Comparison of ENCODE assay signal across 8 cellular contexts in the genomic region with DNA sequence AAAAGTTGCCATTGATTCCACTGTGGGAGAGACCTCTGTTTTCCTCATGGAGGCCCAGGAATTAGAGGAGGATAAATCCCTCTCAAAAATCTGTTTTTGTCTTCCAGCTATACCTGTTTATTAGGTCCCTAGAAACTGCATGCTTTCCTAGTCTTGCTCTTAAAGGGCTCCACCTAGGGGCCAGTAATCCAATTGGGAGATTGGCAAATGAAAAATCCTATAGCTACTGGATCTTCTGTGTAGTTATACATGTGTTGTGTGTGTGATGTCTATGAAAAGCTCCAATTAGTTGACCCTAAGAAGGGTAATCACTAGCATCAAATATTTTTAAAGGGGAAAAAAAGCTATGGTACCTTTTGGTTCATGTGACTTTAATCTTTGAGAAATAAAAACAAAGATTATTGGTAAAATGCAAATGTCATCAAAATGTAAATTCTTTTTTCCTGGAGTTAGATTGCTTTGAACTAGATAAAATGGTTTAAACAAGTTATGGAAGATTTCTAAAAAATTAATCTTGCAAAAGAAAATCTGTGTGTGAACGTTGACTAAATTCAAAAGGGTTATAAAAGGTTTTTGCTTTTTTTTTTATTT.
DNase-seq lines count a peak whose midpoint lies in the region; ATAC-seq, FAIRE-seq and TF ChIP-seq lines count a peak whose summit lies in the region.

No MANE protein-coding gene starts in this region.

- H3K36me3 ChIP-seq in NT2/D1 (ENCODE audit: insufficient read depth, insufficient read length, low read length) (no peaks in the 10 kb centered on the region), endothelial cell of umbilical vein (ENCODE audit: control insufficient read depth in 2 of 2, extremely low read depth in 1 of 2, insufficient read depth in 2 of 2, low read length in 2 of 2) (no peaks in the 10 kb centered on the region), pancreas (no peaks in the 10 kb centered on the region)

- H3K9ac ChIP-seq in NT2/D1 (ENCODE audit: insufficient read length, low read depth), result no peak overlapping the region
- no peak overlapping the region for H3K9ac ChIP-seq in endothelial cell of umbilical vein (replicated peaks; ENCODE audit: extremely low read depth, insufficient read depth, low read length)

- no peaks in the 10 kb centered on the region for H4K20me1 ChIP-seq in endothelial cell of umbilical vein (replicated peaks; ENCODE audit: control insufficient read depth, extremely low read depth, insufficient read depth, low read length)

- TF ChIP-seq POLR2A in endothelial cell of umbilical vein (IDR thresholded peaks at IDR 0.05; ENCODE audit: low read depth, low read length), result no peak

- intact Hi-C loops in endothelial cell of umbilical vein (cut with micrococcal nuclease), result loop anchor here (1.0 to 2.0 kb wide), 3 partner anchors 20 to 493 kb away; no protein-coding TSS in a partner anchor
- intact Hi-C loops in pancreas (cut with DNase I), result no loop called here

- no peak for FAIRE-seq in endothelial cell of umbilical vein (lab: Jason Lieb, UNC)
- peak; percentile 79 for FAIRE-seq in pancreas (lab: Jason Lieb, UNC)

- in situ Hi-C loops in GM13976 (cut with MboI; ENCODE audit: low sequenced_read_pairs, unreplicated experiment), result no loop called here

- no TSS peak for BruUV-seq in endothelial cell of umbilical vein (replicated peaks; lab: Mats Ljungman, UMichigan)

- H3K79me2 ChIP-seq in endothelial cell of umbilical vein (ENCODE audit: control insufficient read depth, insufficient read depth, low read length), result no peaks in the 10 kb centered on the region

- 74 to 76% methylated on average over 1 of the region's 1 CpG for WGBS in pancreas, 2 donors

- dilution Hi-C loops in endothelial cell of umbilical vein (cut with MboI; ENCODE audit: extremely low pct_ligation_motif_present, low sequenced_read_pairs), result no loop called here

- H3K9me1 ChIP-seq in endothelial cell of umbilical vein (replicated peaks; ENCODE audit: control insufficient read depth, extremely low read depth, insufficient read depth, low read length), result no peaks in the 10 kb centered on the region

- DNase-seq in AG04449 (ENCODE audit: low read depth, low spot score), result no peak
- DNase-seq in GM13976 (ENCODE audit: low spot score), result no peak
- DNase-seq in NT2/D1 (ENCODE audit: low read depth, low spot score), result peak; percentile 8
- peak; percentile 52 for DNase-seq in endothelial cell of umbilical vein (ENCODE audit: low read depth, low spot score)
- no peak for DNase-seq in pancreas
- no peak for DNase-seq in activated T-cell treated with anti-CD3 and anti-CD28 coated beads, Interleukin-2, amount 50 U/mL, for 48 hours

- H2AFZ ChIP-seq in endothelial cell of umbilical vein (ENCODE audit: low read depth, low read length), result no peak overlapping the region

- no peak overlapping the region for H3K4me3 ChIP-seq in AG04449 (ENCODE audit: low read depth, low read length)
- no peak overlapping the region for H3K4me3 ChIP-seq in NT2/D1 (ENCODE audit: insufficient read length, low read depth)
- no peak overlapping the region for H3K4me3 ChIP-seq in endothelial cell of umbilical vein (replicated peaks in 1 of 3; ENCODE audit: insufficient read depth in 1 of 3, low read depth in 1 of 3, low read length in 3 of 3)
- H3K4me3 ChIP-seq in pancreas, result no peak overlapping the region

- peak; percentile 67 to 85 (median 82) for ATAC-seq in pancreas
- no peak for ATAC-seq in HG02588 (IDR thresholded peaks at IDR 0.05; ENCODE audit: unreplicated experiment)
- no peak for ATAC-seq in GM19328 (IDR thresholded peaks at IDR 0.05; ENCODE audit: unreplicated experiment)

- CTCF ChIA-PET in AG04449 (lab: Yijun Ruan, JAX) (interaction anchor here (0.7 to 9.1 kb wide), 31 partner anchors 8 to 493 kb away, joined by 3 to 152 read pairs (median 8); a partner anchor contains a TSS), endothelial cell of umbilical vein (lab: Charles Lee) (interaction anchor here (0.6 to 5.2 kb wide), 44 partner anchors 9 to 578 kb away, joined by 3 to 137 read pairs (median 4); a partner anchor contains a TSS)

- no peaks in the 10 kb centered on the region for H3K27me3 ChIP-seq in NT2/D1 (ENCODE audit: insufficient read depth, insufficient read length)
- H3K27me3 ChIP-seq in endothelial cell of umbilical vein (ENCODE audit: control insufficient read depth in 2 of 2, insufficient read depth in 2 of 2, low read length in 2 of 2), result peaks cover 0 to 2% of the 10 kb centered on the region in 2 experiments
- no peaks in the 10 kb centered on the region for H3K27me3 ChIP-seq in pancreas

- H3K9me3 ChIP-seq in NT2/D1 (ENCODE audit: insufficient read depth, low read length) (no peaks in the 10 kb centered on the region), endothelial cell of umbilical vein (replicated peaks; ENCODE audit: control insufficient read depth, insufficient read depth, low read length) (no peaks in the 10 kb centered on the region), pancreas (no peaks in the 10 kb centered on the region)

- no peak overlapping the region for H3K4me2 ChIP-seq in endothelial cell of umbilical vein (ENCODE audit: insufficient read depth, low read length)

- POLR2A ChIA-PET in AG04449 (lab: Yijun Ruan, JAX) (interaction anchor here (0.6 kb wide), 1 partner anchor 67 kb away, joined by 3 read pairs; no protein-coding TSS in a partner anchor), endothelial cell of umbilical vein (lab: Charles Lee) (interaction anchor here (0.7 kb wide), 1 partner anchor 32 kb away, joined by 3 read pairs; no protein-coding TSS in a partner anchor)

- H3K27ac ChIP-seq in endothelial cell of umbilical vein (ENCODE audit: insufficient read depth, low read depth, low read length) (no peak overlapping the region), pancreas (no peak overlapping the region)

- no peaks in the 10 kb centered on the region for H3K4me1 ChIP-seq in NT2/D1 (ENCODE audit: insufficient read depth, insufficient read length)
- no peaks in the 10 kb centered on the region for H3K4me1 ChIP-seq in endothelial cell of umbilical vein (ENCODE audit: control insufficient read depth, extremely low read depth, insufficient read depth, low read length)
- H3K4me1 ChIP-seq in pancreas, result no peaks in the 10 kb centered on the region

- TF ChIP-seq CTCF in AG04449 (IDR thresholded peaks at IDR 0.05; ENCODE audit: insufficient read depth, low read length, missing control alignments) (peak; percentile 57), GM13976 (IDR thresholded peaks at IDR 0.05; ENCODE audit: borderline replicate concordance, control extremely low read depth, extremely low read depth, insufficient read depth, missing control alignments) (peak; percentile 32), endothelial cell of umbilical vein (IDR thresholded peaks at IDR 0.05; ENCODE audit: extremely low read depth in 1 of 2, insufficient read depth in 1 of 2, low read depth in 1 of 2, low read length in 2 of 2) (peak; percentile 51 to 67), pancreas (IDR thresholded peaks at IDR 0.05) (peak; percentile 31 to 65 (median 56))

TF ChIP-seq in endothelial cell of umbilical vein, 7 proteins besides CTCF, POLR2A, EP300 and RAD21:
- TF ChIP-seq FOS (IDR thresholded peaks at IDR 0.05; ENCODE audit: borderline replicate concordance, insufficient read depth, low read length) (no peak), POLR2AphosphoS5 (IDR thresholded peaks at IDR 0.05; ENCODE audit: insufficient read depth, low read depth, low read length) (no peak)

Comparison
In these comparisons a context has a peak if more than half of its experiments do, and no peak if none do; other contexts are left out.
1. DNase-seq: peak in NT2/D1 (single experiment) and endothelial cell of umbilical vein (single experiment); none in AG04449 (single experiment), GM13976 (single experiment), pancreas (0 of 6) and activated T-cell treated with anti-CD3 and anti-CD28 coated beads, Interleukin-2, amount 50 U/mL, for 48 hours (0 of 2).
2. ATAC-seq: peak in pancreas (4 of 4); none in HG02588 (single experiment) and GM19328 (single experiment).
3. Peak in every context shown above with its lines, with median percentiles within 50 percentile points of each other: CTCF ChIP-seq.